In genomic region chr3:12766541-12766940, GRCh38 we compare ENCODE assay signal across 19 cellular contexts. TPM values are rescaled to one million over a fixed set of nuclear protein-coding genes. Genes with fewer than 3 reads are reported as not detected.
A peak's percentile ranks its signal among the peaks of the same experiment; 100 is the strongest.
DNase-seq lines count a peak whose midpoint lies in the region; ATAC-seq, FAIRE-seq and TF ChIP-seq lines count a peak whose summit lies in the region.
"Had no signal": no experiment of that assay in that cellular context is flagged by ENCODE, and none has a peak within 500 bp of the region (broad histone marks: within the 10 kb centered on the region; RNA-seq: fewer than 3 reads in every experiment).

No MANE protein-coding gene starts in this region.

- TF ChIP-seq CTCF in HepG2 (CRISPR knock-in tag; IDR thresholded peaks at IDR 0.05): no peak
- TF ChIP-seq CTCF in right lobe of liver (IDR thresholded peaks at IDR 0.05): no peak
- TF ChIP-seq CTCF in K562 (IDR thresholded peaks at IDR 0.05 in 2 of 3, conservative IDR thresholded peaks at IDR 0.05 in 1 of 3; ENCODE audit: insufficient read depth in 2 of 3, low read depth in 1 of 3, low read length in 3 of 3): no peak
- no peak for TF ChIP-seq CTCF in adrenal gland (IDR thresholded peaks at IDR 0.05)
- no peak for TF ChIP-seq CTCF in GM20000 (IDR thresholded peaks at IDR 0.05; ENCODE audit: extremely low read depth, missing control alignments)

- no peak for TF ChIP-seq EP300 in HepG2 (IDR thresholded peaks at IDR 0.05; ENCODE audit: low read depth in 2 of 2, low read length in 2 of 2)
- TF ChIP-seq EP300 in HepG2 (CRISPR knock-in tag; IDR thresholded peaks at IDR 0.05; ENCODE audit: borderline replicate concordance): no peak
- no peak for TF ChIP-seq EP300 in K562 (IDR thresholded peaks at IDR 0.05; ENCODE audit: low read length)

- POLR2A ChIA-PET in HepG2 (lab: Yijun Ruan, JAX) (no interaction called here), K562 (lab: Yijun Ruan, JAX) (interaction anchor here (0.6 to 0.7 kb wide), 3 partner anchors 11 to 173 kb away, joined by 3 to 4 read pairs (median 3); no protein-coding TSS in a partner anchor)

- H3K4me2 ChIP-seq in HepG2 (ENCODE audit: low read depth, low read length) (peak overlapping the region; percentile 62), K562 (ENCODE audit: insufficient read depth, low read length) (no peak overlapping the region)

- no peak overlapping the region for H2AFZ ChIP-seq in HepG2 (ENCODE audit: low read length)
- H2AFZ ChIP-seq in K562 (ENCODE audit: low read depth, low read length): no peak overlapping the region

- H3K9me1 ChIP-seq in K562 (ENCODE audit: control insufficient read depth, insufficient read depth, low read length): no peaks in the 10 kb centered on the region

- H3K4me3 ChIP-seq in HepG2 (replicated peaks in 1 of 3; ENCODE audit: insufficient read depth in 1 of 3, low read depth in 2 of 3, low read length in 3 of 3) (0 out of 6 replicates have a peak overlapping the region, but pooled peaks of 1 of the 3 experiments have one; percentile 10), right lobe of liver (no peak overlapping the region), K562 (no peak overlapping the region), adrenal gland (no peak overlapping the region)
- H3K4me3 ChIP-seq: GM12878, MG63 had no signal

- BruUV-seq in HepG2 (replicated peaks; lab: Mats Ljungman, UMichigan) (no TSS peak), K562 (replicated peaks; lab: Mats Ljungman, UMichigan) (no TSS peak)

- FAIRE-seq in HepG2 (lab: Jason Lieb, UNC) (no peak), K562 (lab: Jason Lieb, UNC) (no peak)
- FAIRE-seq: GM12878 had no signal

- no peak overlapping the region for H3K9ac ChIP-seq in HepG2 (ENCODE audit: insufficient read depth, low read depth, low read length)
- H3K9ac ChIP-seq in K562 (ENCODE audit: insufficient read depth in 1 of 2, low read depth in 2 of 2, low read length in 2 of 2): no peak overlapping the region

- peak overlapping the region; percentile 23 for H3K27ac ChIP-seq in HepG2 (ENCODE audit: extremely low read length, insufficient read depth, low read length)
- no peak overlapping the region for H3K27ac ChIP-seq in right lobe of liver
- H3K27ac ChIP-seq in K562 (ENCODE audit: extremely low read depth, low read depth, low read length): no peak overlapping the region
- no peak overlapping the region for H3K27ac ChIP-seq in adrenal gland
- H3K27ac ChIP-seq: 22Rv1 had no signal

- ATAC-seq in HepG2 (peak; percentile 84), right lobe of liver (no peak), K562 (no peak)
- ATAC-seq: GM12878 had no signal

- in situ Hi-C loops in HepG2 (cut with HindIII; ENCODE audit: extremely low pct_ligation_motif_present, low pct_unique_long_range_greater_than_20kb) (no loop called here), K562 (cut with MboI) (no loop called here), KBM-7 (cut with MboI; ENCODE audit: low pct_unique_long_range_greater_than_20kb, low sequenced_read_pairs) (no loop called here)

- intact Hi-C loops in HepG2 (cut with micrococcal nuclease; ENCODE audit: unreplicated experiment) (no loop called here), right lobe of liver (cut with DNase I) (no loop called here), K562 (cut with micrococcal nuclease) (no loop called here), adrenal gland (cut with DNase I) (no loop called here)

- H3K27me3 ChIP-seq in HepG2 (ENCODE audit: control insufficient read depth in 1 of 2, insufficient read depth in 2 of 2, low read length in 2 of 2) (peaks cover 0 to 2% of the 10 kb centered on the region in 2 experiments; a peak in 1 of 5 replicates), right lobe of liver (no peaks in the 10 kb centered on the region), K562 (ENCODE audit: control insufficient read depth in 2 of 2, insufficient read depth in 2 of 2, low read length in 2 of 2) (peaks cover 18 to 40% of the 10 kb centered on the region in 2 experiments), adrenal gland (no peaks in the 10 kb centered on the region)
- H3K27me3 ChIP-seq: MG63 had no signal

- CTCF ChIA-PET in HepG2 (lab: Yijun Ruan, JAX; ENCODE audit: low intra/inter-chr PET ratio, low total read pairs) (no interaction called here), K562 (lab: Yijun Ruan, JAX; ENCODE audit: low intra/inter-chr PET ratio) (no interaction called here)

- H3K9me3 ChIP-seq in HepG2 (ENCODE audit: low read length) (no peaks in the 10 kb centered on the region), right lobe of liver (no peaks in the 10 kb centered on the region), K562 (replicated peaks; ENCODE audit: control insufficient read depth, insufficient read depth, low read depth, low read length) (no peaks in the 10 kb centered on the region), adrenal gland (replicated peaks in 1 of 3) (no peaks in the 10 kb centered on the region)
- H3K9me3 ChIP-seq: MG63 had no signal

- TF ChIP-seq POLR2A in HepG2 (IDR thresholded peaks at IDR 0.05; ENCODE audit: insufficient read depth in 1 of 2, low read depth in 2 of 2, low read length in 2 of 2): no peak
- TF ChIP-seq POLR2A in right lobe of liver (IDR thresholded peaks at IDR 0.05): no peak
- no peak for TF ChIP-seq POLR2A in K562 (conservative IDR thresholded peaks at IDR 0.05)
- no peak for TF ChIP-seq POLR2A in adrenal gland (IDR thresholded peaks at IDR 0.05)

- DNase-seq in HepG2 (ENCODE audit: low spot score): peak; percentile 57
- DNase-seq in right lobe of liver: no peak
- peak in 1 of 4 experiments; percentile 8 for DNase-seq in K562 (ENCODE audit: extremely low read depth in 1 of 4, low spot score in 3 of 4)
- DNase-seq in mesenteric fat pad (ENCODE audit: low spot score): peak; percentile 47
- DNase-seq in adrenal gland: no peak
- no peak for DNase-seq in KBM-7
- no peak for DNase-seq in stimulated activated CD4-positive, alpha-beta T cell treated with anti-CD3 and anti-CD28 coated beads, Interleukin-1b, Interleukin-23, amount 100 ng/mL, for 48 hours
- DNase-seq in GM20000 (ENCODE audit: low spot score): no peak
- DNase-seq: COR-L47, GOT3, MG63, NCI-H1092, NCI-H1436 treated with DMSO at 0.1 percent for 48 hours, NCI-H2029 treated with DMSO at 0.1 percent for 48 hours, NCI-H2171 had no signal

- peaks cover 24% of the 10 kb centered on the region for H3K4me1 ChIP-seq in HepG2 (ENCODE audit: insufficient read depth, low read length)
- H3K4me1 ChIP-seq in right lobe of liver: no peaks in the 10 kb centered on the region
- H3K4me1 ChIP-seq in K562 (replicated peaks in 1 of 2; ENCODE audit: control insufficient read depth in 2 of 2, insufficient read depth in 2 of 2, low read length in 2 of 2): peaks cover 0 to 9% of the 10 kb centered on the region in 2 experiments; a peak in 3 of 5 replicates
- no peaks in the 10 kb centered on the region for H3K4me1 ChIP-seq in adrenal gland (replicated peaks in 1 of 2)

- TF ChIP-seq RAD21 in HepG2 (CRISPR knock-in tag; IDR thresholded peaks at IDR 0.05) (no peak), K562 (CRISPR knock-in tag; conservative IDR thresholded peaks at IDR 0.05 in 1 of 2, IDR thresholded peaks at IDR 0.05 in 1 of 2) (no peak)

- no peaks in the 10 kb centered on the region for H4K20me1 ChIP-seq in HepG2 (ENCODE audit: insufficient read depth, low read length)
- H4K20me1 ChIP-seq in K562 (replicated peaks; ENCODE audit: control insufficient read depth, insufficient read depth, low read length): no peaks in the 10 kb centered on the region

- H3K36me3 ChIP-seq in HepG2 (replicated peaks in 1 of 2; ENCODE audit: control insufficient read depth in 1 of 2, insufficient read depth in 2 of 2, low read length in 2 of 2) (no peaks in the 10 kb centered on the region), right lobe of liver (no peaks in the 10 kb centered on the region), K562 (ENCODE audit: control insufficient read depth, insufficient read depth, low read length) (no peaks in the 10 kb centered on the region), adrenal gland (replicated peaks in 1 of 2) (no peaks in the 10 kb centered on the region)
- H3K36me3 ChIP-seq: MG63 had no signal

- no peaks in the 10 kb centered on the region for H3K79me2 ChIP-seq in HepG2 (ENCODE audit: insufficient read depth, low read length)
- H3K79me2 ChIP-seq in K562 (ENCODE audit: control insufficient read depth, insufficient read depth, low read length): no peaks in the 10 kb centered on the region

- 1% methylated on average over 6 of the region's 6 CpGs for WGBS in HepG2 (ENCODE audit: low lambda C conversion rate)
- 67% methylated on average over 6 of the region's 6 CpGs for WGBS in right lobe of liver (ENCODE audit: insufficient coverage, low coverage, low lambda C conversion rate, missing lambda C conversion rate)
- WGBS in K562 (ENCODE audit: insufficient coverage, low coverage, missing lambda C conversion rate): 11% methylated on average over 6 of the region's 6 CpGs
- WGBS in adrenal gland, 4 donors: 79 to 93% (median 87%) methylated on average over 6 of the region's 6 CpGs

RNA-seq across cellular contexts. Expression of gene TMEM40, which starts 7.5 kb away (rescaled TPM):
- not detected in 2 replicates for total RNA-seq in HepG2 (2016; rRNA removed; fragmentation: Illumina TruSeq; extraction: Trizol)
- not detected in 2 replicates for total RNA-seq in HepG2 (2016; cell fraction: cytosol; rRNA removed; fragmentation: Illumina TruSeq; extraction: Trizol; ENCODE audit: low read depth)
- 0.09 TPM in 1 of 2 replicates, not detected in the other for total RNA-seq in HepG2 (2016; cell fraction: insoluble cytoplasmic fraction; rRNA removed; fragmentation: Illumina TruSeq; extraction: Trizol)
- total RNA-seq in HepG2 (2016; cell fraction: membrane; rRNA removed; fragmentation: Illumina TruSeq; extraction: Trizol): 0.12 TPM in 1 of 2 replicates, not detected in the other
- not detected in 2 replicates for total RNA-seq in HepG2 (2016; cell fraction: nucleus; rRNA removed; fragmentation: Illumina TruSeq; extraction: Trizol)
- polyA plus RNA-seq in HepG2 (2011; rRNA removed): 0.16 and 0.22 TPM in 2 replicates
- 0.11 and 0.21 TPM in 2 replicates for polyA plus RNA-seq in HepG2 (2011; cell fraction: cytosol; rRNA removed)
- not detected in 2 replicates for polyA plus RNA-seq in HepG2 (2011; cell fraction: nucleus; rRNA removed)
- 0.29 TPM in 1 of 2 replicates, not detected in the other for polyA plus RNA-seq in HepG2 (2012)
- not detected in 2 replicates for polyA plus RNA-seq in HepG2 (2016; cell fraction: cytosol; fragmentation: Illumina TruSeq; extraction: Trizol; ENCODE audit: low read depth)
- not detected in 2 replicates for polyA plus RNA-seq in HepG2 (2016; cell fraction: insoluble cytoplasmic fraction; fragmentation: Illumina TruSeq; extraction: Trizol; ENCODE audit: low read depth)
- 0.51 TPM in 1 of 2 replicates, not detected in the other for polyA plus RNA-seq in HepG2 (2016; cell fraction: membrane; fragmentation: Illumina TruSeq; extraction: Trizol; ENCODE audit: low read depth)
- polyA plus RNA-seq in HepG2 (2016; cell fraction: nucleus; fragmentation: Illumina TruSeq; extraction: Trizol; ENCODE audit: insufficient read depth, low read depth): not detected in 2 replicates
- 0.56 TPM in 1 of 2 replicates, not detected in the other for polyA minus RNA-seq in HepG2 (2011; rRNA and poly(A)+ RNA removed; ENCODE audit: low replicate concordance)
- polyA minus RNA-seq in HepG2 (2011; cell fraction: cytosol; rRNA and poly(A)+ RNA removed): not detected in 2 replicates
- polyA minus RNA-seq in HepG2 (2011; cell fraction: nucleus; rRNA and poly(A)+ RNA removed): not detected in 2 replicates
- total RNA-seq in right lobe of liver: 1 to 10 TPM in 1 of 6 experiments, under 1 TPM in 2, not detected in 3; 0.35 to 1.1 (median 0.51) TPM
- not detected in 2 replicates for total RNA-seq in K562 (2011; cell fraction: chromatin; rRNA removed; ENCODE audit: low replicate concordance)
- total RNA-seq in K562 (2011; cell fraction: nucleolus; rRNA removed): not detected in 2 replicates
- total RNA-seq in K562 (2011; cell fraction: nucleoplasm; rRNA removed): not detected in 2 replicates
- total RNA-seq in K562 (2014; rRNA removed): not detected in 2 replicates
- total RNA-seq in K562 (2014; rRNA removed; fragmentation: Illumina TruSeq; extraction: Trizol): not detected in 2 replicates
- not detected in 2 replicates for total RNA-seq in K562 (2015; rRNA removed; fragmentation: Illumina TruSeq; extraction: Trizol)
- total RNA-seq in K562 (2021): not detected in 2 replicates
- 0.31 TPM in 1 of 2 replicates, not detected in the other for polyA plus RNA-seq in K562 (2011; rRNA removed)
- polyA plus RNA-seq in K562 (2011; cell fraction: cytosol; rRNA removed): not detected in 2 replicates
- not detected in 2 replicates for polyA plus RNA-seq in K562 (2011; cell fraction: nucleus; rRNA removed)
- not detected in 2 replicates for polyA plus RNA-seq in K562 (2012)
- polyA plus RNA-seq in K562 (2014; fragmentation: Illumina TruSeq; extraction: Trizol): not detected in 2 replicates
- under 1 TPM; 0.11 to 0.14 TPM for polyA plus RNA-seq in K562 (2014; fragmentation: Nextera tagmentation; extraction: Ambion mirVana)
- not detected in 2 replicates for polyA plus RNA-seq in K562 (2014; rRNA removed)
- polyA minus RNA-seq in K562 (2011; rRNA and poly(A)+ RNA removed): not detected in 2 replicates
- polyA minus RNA-seq in K562 (2011; cell fraction: cytosol; rRNA and poly(A)+ RNA removed): not detected in 2 replicates
- not detected in 2 replicates for polyA minus RNA-seq in K562 (2011; cell fraction: nucleus; rRNA and poly(A)+ RNA removed)
- total RNA-seq in mesenteric fat pad: not detected
- 1 to 10 TPM in 1 of 8 donors, not detected in 7; 1.3 TPM for total RNA-seq in adrenal gland
- polyA plus RNA-seq in adrenal gland: 1 to 10 TPM in 1 of 3 donors, under 1 TPM in 1, not detected in 1; 0.72 to 1.5 TPM
- total RNA-seq: B cell, Daoy, GM12878 had no signal

RNA-seq across cellular contexts. Expression of gene CAND2, which starts 29.9 kb away (rescaled TPM):
- not detected in 2 replicates for total RNA-seq in HepG2 (2016; rRNA removed; fragmentation: Illumina TruSeq; extraction: Trizol)
- total RNA-seq in HepG2 (2016; cell fraction: cytosol; rRNA removed; fragmentation: Illumina TruSeq; extraction: Trizol; ENCODE audit: low read depth): not detected in 2 replicates
- total RNA-seq in HepG2 (2016; cell fraction: insoluble cytoplasmic fraction; rRNA removed; fragmentation: Illumina TruSeq; extraction: Trizol): not detected in 2 replicates
- total RNA-seq in HepG2 (2016; cell fraction: membrane; rRNA removed; fragmentation: Illumina TruSeq; extraction: Trizol): not detected in 2 replicates
- total RNA-seq in HepG2 (2016; cell fraction: nucleus; rRNA removed; fragmentation: Illumina TruSeq; extraction: Trizol): not detected in 2 replicates
- polyA plus RNA-seq in HepG2 (2011; rRNA removed): 0.01 and 0.09 TPM in 2 replicates
- 0.03 TPM in 1 of 2 replicates, not detected in the other for polyA plus RNA-seq in HepG2 (2011; cell fraction: cytosol; rRNA removed)
- 0.05 and 0.12 TPM in 2 replicates for polyA plus RNA-seq in HepG2 (2011; cell fraction: nucleus; rRNA removed)
- polyA plus RNA-seq in HepG2 (2012): 0.07 and 0.13 TPM in 2 replicates
- polyA plus RNA-seq in HepG2 (2016; cell fraction: cytosol; fragmentation: Illumina TruSeq; extraction: Trizol; ENCODE audit: low read depth): not detected in 2 replicates
- not detected in 2 replicates for polyA plus RNA-seq in HepG2 (2016; cell fraction: insoluble cytoplasmic fraction; fragmentation: Illumina TruSeq; extraction: Trizol; ENCODE audit: low read depth)
- not detected in 2 replicates for polyA plus RNA-seq in HepG2 (2016; cell fraction: membrane; fragmentation: Illumina TruSeq; extraction: Trizol; ENCODE audit: low read depth)
- not detected in 2 replicates for polyA plus RNA-seq in HepG2 (2016; cell fraction: nucleus; fragmentation: Illumina TruSeq; extraction: Trizol; ENCODE audit: insufficient read depth, low read depth)
- 0.04 and 0.26 TPM in 2 replicates for polyA minus RNA-seq in HepG2 (2011; rRNA and poly(A)+ RNA removed; ENCODE audit: low replicate concordance)
- not detected in 2 replicates for polyA minus RNA-seq in HepG2 (2011; cell fraction: cytosol; rRNA and poly(A)+ RNA removed)
- polyA minus RNA-seq in HepG2 (2011; cell fraction: nucleus; rRNA and poly(A)+ RNA removed): 0.12 TPM in 1 of 2 replicates, not detected in the other
- 1 to 10 TPM in 2 of 6 experiments, under 1 TPM in 4; 0.61 to 4.4 (median 0.77) TPM for total RNA-seq in right lobe of liver
- total RNA-seq in K562 (2011; cell fraction: chromatin; rRNA removed; ENCODE audit: low replicate concordance): 16.3 and 50.5 TPM in 2 replicates
- 28.2 and 28.5 TPM in 2 replicates for total RNA-seq in K562 (2011; cell fraction: nucleolus; rRNA removed)
- 14.7 and 16.9 TPM in 2 replicates for total RNA-seq in K562 (2011; cell fraction: nucleoplasm; rRNA removed)
- 6.4 and 7.8 TPM in 2 replicates for total RNA-seq in K562 (2014; rRNA removed)
- total RNA-seq in K562 (2014; rRNA removed; fragmentation: Illumina TruSeq; extraction: Trizol): 2.5 and 3.1 TPM in 2 replicates
- 4.3 and 4.9 TPM in 2 replicates for total RNA-seq in K562 (2015; rRNA removed; fragmentation: Illumina TruSeq; extraction: Trizol)
- total RNA-seq in K562 (2021): 14.2 and 14.9 TPM in 2 replicates
- polyA plus RNA-seq in K562 (2011; rRNA removed): 4.6 and 5.0 TPM in 2 replicates
- polyA plus RNA-seq in K562 (2011; cell fraction: cytosol; rRNA removed): 3.2 and 10.0 TPM in 2 replicates
- 10.2 and 21.2 TPM in 2 replicates for polyA plus RNA-seq in K562 (2011; cell fraction: nucleus; rRNA removed)
- 6.1 and 10.3 TPM in 2 replicates for polyA plus RNA-seq in K562 (2012)
- polyA plus RNA-seq in K562 (2014; fragmentation: Illumina TruSeq; extraction: Trizol): 4.2 and 6.5 TPM in 2 replicates
- polyA plus RNA-seq in K562 (2014; fragmentation: Nextera tagmentation; extraction: Ambion mirVana): 1 to 10 TPM in 1 of 2 experiments, under 1 TPM in 1; 0.91 to 1.4 TPM
- polyA plus RNA-seq in K562 (2014; rRNA removed): 7.6 and 7.7 TPM in 2 replicates
- polyA minus RNA-seq in K562 (2011; rRNA and poly(A)+ RNA removed): 3.8 and 8.1 TPM in 2 replicates
- polyA minus RNA-seq in K562 (2011; cell fraction: cytosol; rRNA and poly(A)+ RNA removed): 7.7 and 7.8 TPM in 2 replicates
- 10.2 and 10.9 TPM in 2 replicates for polyA minus RNA-seq in K562 (2011; cell fraction: nucleus; rRNA and poly(A)+ RNA removed)
- total RNA-seq in mesenteric fat pad: 1.7 TPM
- total RNA-seq in adrenal gland: 10 to 100 TPM in 4 of 8 donors, 1 to 10 TPM in 4; 6.2 to 17.9 (median 10.3) TPM
- 1 to 10 TPM; 1.1 to 7.5 (median 4.7) TPM for polyA plus RNA-seq in adrenal gland

Comparison
In these comparisons a context has a peak if more than half of its experiments do, and no peak if none do; other contexts are left out.
1. DNase-seq: peak in HepG2 (single experiment) and mesenteric fat pad (single experiment); none in right lobe of liver (0 of 3), adrenal gland (0 of 7), KBM-7 (single experiment), stimulated activated CD4-positive, alpha-beta T cell treated with anti-CD3 and anti-CD28 coated beads, Interleukin-1b, Interleukin-23, amount 100 ng/mL, for 48 hours (single experiment) and GM20000 (single experiment).
2. Of the 241 proteins assayed by ChIP-seq in both HepG2 and K562: peak only in HepG2: TFAP4 and ZNF121; only in K562: USF2; in both: none; in neither: 238.